Comparison of ENCODE assay signal across 8 cellular contexts in the genomic region with DNA sequence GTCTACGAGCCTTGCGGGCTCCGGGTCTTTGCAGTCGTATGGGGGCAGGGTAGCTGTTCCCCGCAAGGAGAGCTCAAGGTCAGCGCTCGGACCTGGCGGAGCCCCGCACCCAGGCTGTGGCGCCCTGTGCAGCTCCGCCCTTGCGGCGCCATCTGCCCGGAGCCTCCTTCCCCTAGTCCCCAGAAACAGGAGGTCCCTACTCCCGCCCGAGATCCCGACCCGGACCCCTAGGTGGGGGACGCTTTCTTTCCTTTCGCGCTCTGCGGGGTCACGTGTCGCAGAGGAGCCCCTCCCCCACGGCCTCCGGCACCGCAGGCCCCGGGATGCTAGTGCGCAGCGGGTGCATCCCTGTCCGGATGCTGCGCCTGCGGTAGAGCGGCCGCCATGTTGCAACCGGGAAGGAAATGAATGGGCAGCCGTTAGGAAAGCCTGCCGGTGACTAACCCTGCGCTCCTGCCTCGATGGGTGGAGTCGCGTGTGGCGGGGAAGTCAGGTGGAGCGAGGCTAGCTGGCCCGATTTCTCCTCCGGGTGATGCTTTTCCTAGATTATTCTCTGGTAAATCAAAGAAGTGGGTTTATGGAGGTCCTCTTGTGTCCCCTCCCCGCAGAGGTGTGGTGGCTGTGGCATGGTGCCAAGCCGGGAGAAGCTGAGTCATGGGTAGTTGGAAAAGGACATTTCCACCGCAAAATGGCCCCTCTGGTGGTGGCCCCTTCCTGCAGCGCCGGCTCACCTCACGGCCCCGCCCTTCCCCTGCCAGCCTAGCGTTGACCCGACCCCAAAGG. TPM values are rescaled to one million over a fixed set of nuclear protein-coding genes. Genes with fewer than 3 reads are reported as not detected.
DNase-seq lines count a peak whose midpoint lies in the region; ATAC-seq and TF ChIP-seq lines count a peak whose summit lies in the region.

No MANE protein-coding gene starts in this region.

- ATAC-seq in HG03135 (IDR thresholded peaks at IDR 0.05; ENCODE audit: unreplicated experiment): peak; percentile 7
- ATAC-seq in GM21447 (IDR thresholded peaks at IDR 0.05; ENCODE audit: unreplicated experiment): no peak

- TF ChIP-seq CTCF in GM12875 (IDR thresholded peaks at IDR 0.05; ENCODE audit: borderline replicate concordance, insufficient read depth, low read depth, low read length): no peak
- no peak for TF ChIP-seq CTCF in epithelial cell of esophagus (IDR thresholded peaks at IDR 0.05; ENCODE audit: insufficient read depth, low read depth, low read length, missing control alignments)

- H3K4me3 ChIP-seq in GM12875 (ENCODE audit: low read depth, low read length) (peak overlapping the region; percentile 93), epithelial cell of esophagus (ENCODE audit: low read length) (peak overlapping the region; percentile 97)

- DNase-seq in NOMO-1 treated with dmso at 0.1 percent for 144 hours (lab: John Stamatoyannopoulos, UW; ENCODE audit: unreplicated experiment): peak; percentile 75
- DNase-seq in activated T-cell treated with anti-CD3 and anti-CD28 coated beads for 4 hours: peak; percentile 62
- DNase-seq in epithelial cell of esophagus (ENCODE audit: low read depth): peak; percentile 87
- DNase-seq in mucosa of gallbladder (ENCODE audit: low spot score): peak; percentile 66
- DNase-seq in stimulated activated CD8-positive, alpha-beta memory T cell treated with anti-CD3 and anti-CD28 coated beads, Interleukin-4, amount 100 ng/mL, for 4 hours (ENCODE audit: low read depth in 2 of 2, low spot score in 1 of 2): peak; percentile 41 to 58

RNA-seq across cellular contexts. Expression of gene GAPDH, which starts 0.8 kb away (rescaled TPM):
- total RNA-seq in mucosa of gallbladder: 2,392 TPM

RNA-seq across cellular contexts. Expression of gene IFFO1, which starts 20.7 kb away (rescaled TPM):
- 14.2 TPM for total RNA-seq in mucosa of gallbladder

RNA-seq across cellular contexts. Expression of gene NOP2, which starts 33.0 kb away (rescaled TPM):
- total RNA-seq in mucosa of gallbladder: 19.2 TPM

RNA-seq across cellular contexts. Expression of gene NCAPD2, which starts 41.2 kb away (rescaled TPM):
- 36.6 TPM for total RNA-seq in mucosa of gallbladder

RNA-seq across cellular contexts. Expression of gene MRPL51, which starts 42.0 kb away (rescaled TPM):
- total RNA-seq in mucosa of gallbladder: 134 TPM
